In genomic region chr20:48777005-48777404, GRCh38 we compare ENCODE assay signal across 11 cellular contexts. TPM values are rescaled to one million over a fixed set of nuclear protein-coding genes. Genes with fewer than 3 reads are reported as not detected.
DNase-seq lines count a peak whose midpoint lies in the region; ATAC-seq and TF ChIP-seq lines count a peak whose summit lies in the region.
"Had no signal": no experiment of that assay in that cellular context is flagged by ENCODE, and none has a peak within 500 bp of the region (broad histone marks: within the 10 kb centered on the region; RNA-seq: fewer than 3 reads in every experiment).

No MANE protein-coding gene starts in this region.

- H3K9me2 ChIP-seq in hepatocyte (replicated peaks; ENCODE audit: insufficient read depth): no peaks in the 10 kb centered on the region

- H3K9me3 Mint-ChIP-seq in CD4-positive, alpha-beta T cell: no peaks in the 10 kb centered on the region
- peaks cover 41% of the 10 kb centered on the region for H3K9me3 Mint-ChIP-seq in neural progenitor cell

- no peaks in the 10 kb centered on the region for H4K20me1 ChIP-seq in neural progenitor cell (ENCODE audit: low read depth)
- no peaks in the 10 kb centered on the region for H4K20me1 ChIP-seq in hepatocyte (ENCODE audit: insufficient read depth, poor library complexity, severe bottlenecking)

- H3K36me3 ChIP-seq in neural progenitor cell (no peaks in the 10 kb centered on the region), hepatocyte (replicated peaks; ENCODE audit: insufficient read depth, low read depth) (no peaks in the 10 kb centered on the region)

- no peak for TF ChIP-seq CTCF in CD4-positive, alpha-beta T cell (IDR thresholded peaks at IDR 0.05)
- TF ChIP-seq CTCF in dorsolateral prefrontal cortex (IDR thresholded peaks at IDR 0.05 in 54 of 56, conservative IDR thresholded peaks at IDR 0.05 in 2 of 56; ENCODE audit: low read depth in 1 of 56, partially characterized antibody in 56 of 56): no peak
- TF ChIP-seq CTCF in neural progenitor cell (IDR thresholded peaks at IDR 0.05): no peak
- no peak for TF ChIP-seq CTCF in hepatocyte (IDR thresholded peaks at IDR 0.05; ENCODE audit: poor library complexity)

- no peaks in the 10 kb centered on the region for H3K27me3 Mint-ChIP-seq in CD4-positive, alpha-beta T cell
- peaks cover 2% of the 10 kb centered on the region for H3K27me3 Mint-ChIP-seq in neural progenitor cell (ENCODE audit: insufficient read depth, low read depth)

- H3K36me3 Mint-ChIP-seq in CD4-positive, alpha-beta T cell (ENCODE audit: low read depth): peaks cover 11% of the 10 kb centered on the region
- peaks cover 37% of the 10 kb centered on the region for H3K36me3 Mint-ChIP-seq in neural progenitor cell

- H3F3A ChIP-seq in neural progenitor cell (ENCODE audit: low read depth): no peaks in the 10 kb centered on the region

- H2AFZ ChIP-seq in neural progenitor cell (replicated peaks) (no peak overlapping the region), hepatocyte (no peak overlapping the region)

- H3K4me2 ChIP-seq in neural progenitor cell: no peak overlapping the region
- H3K4me2 ChIP-seq in hepatocyte: no peak overlapping the region

- no peak overlapping the region for H3K4me3 ChIP-seq in dorsolateral prefrontal cortex
- H3K4me3 ChIP-seq in neural progenitor cell: no peak overlapping the region
- H3K4me3 ChIP-seq in hepatocyte: no peak overlapping the region

- no peaks in the 10 kb centered on the region for H3K27me3 ChIP-seq in CD4-positive, alpha-beta T cell (ENCODE audit: control insufficient read depth, insufficient read depth, low read length)
- no peaks in the 10 kb centered on the region for H3K27me3 ChIP-seq in dorsolateral prefrontal cortex
- no peaks in the 10 kb centered on the region for H3K27me3 ChIP-seq in neural progenitor cell
- H3K27me3 ChIP-seq in hepatocyte: no peaks in the 10 kb centered on the region

- H3K4me1 ChIP-seq in neural progenitor cell (peaks cover 3% of the 10 kb centered on the region), hepatocyte (ENCODE audit: insufficient read depth) (no peaks in the 10 kb centered on the region)

- peaks cover 29% of the 10 kb centered on the region for H3K4me1 Mint-ChIP-seq in CD4-positive, alpha-beta T cell (ENCODE audit: low read depth)
- peaks cover 35% of the 10 kb centered on the region for H3K4me1 Mint-ChIP-seq in neural progenitor cell

- H3K27ac Mint-ChIP-seq in CD4-positive, alpha-beta T cell: peak overlapping the region; percentile 73
- H3K27ac Mint-ChIP-seq in neural progenitor cell: peak overlapping the region; percentile 93

- no peaks in the 10 kb centered on the region for H3K79me2 ChIP-seq in neural progenitor cell (ENCODE audit: low read depth)
- no peaks in the 10 kb centered on the region for H3K79me2 ChIP-seq in hepatocyte

- H3K9ac ChIP-seq in neural progenitor cell: no peak overlapping the region

- no peak for ATAC-seq in CD4-positive, alpha-beta T cell (ENCODE audit: poor library complexity)
- ATAC-seq in activated CD4-positive, CD25-positive, alpha-beta regulatory T cell treated with anti-CD3 and anti-CD28 coated beads, Interleukin-2, amount 50 U/mL, for 24 hours: no peak

- H3K4me3 Mint-ChIP-seq in CD4-positive, alpha-beta T cell: no peak overlapping the region
- no peak overlapping the region for H3K4me3 Mint-ChIP-seq in neural progenitor cell

- intact Hi-C loops in CD4-positive, alpha-beta T cell (cut with DNase I, micrococcal nuclease): no loop called here
- intact Hi-C loops in dorsolateral prefrontal cortex (cut with DNase I): no loop called here

- no peaks in the 10 kb centered on the region for H3K9me3 ChIP-seq in CD4-positive, alpha-beta T cell (ENCODE audit: control insufficient read depth, low read length)
- H3K9me3 ChIP-seq in neural progenitor cell (ENCODE audit: low read depth) (peaks cover 7% of the 10 kb centered on the region), hepatocyte (ENCODE audit: low read depth) (peaks cover 4% of the 10 kb centered on the region)

- CTCF ChIA-PET in CD4-positive, alpha-beta T cell (lab: Charles Lee): no interaction called here

- H3K27ac ChIP-seq in CD4-positive, alpha-beta T cell (ENCODE audit: low read depth, low read length): no peak overlapping the region
- H3K27ac ChIP-seq in dorsolateral prefrontal cortex (peak overlapping the region in 52 of 59 donors; percentile 8 to 83 (median 64)), neural progenitor cell (no peak overlapping the region), hepatocyte (no peak overlapping the region)

- 95% methylated on average over 8 of the region's 8 CpGs for WGBS in hepatocyte (ENCODE audit: low lambda C conversion rate, missing lambda C conversion rate)

- POLR2A ChIA-PET in CD4-positive, alpha-beta T cell (lab: Charles Lee): no interaction called here

- no peak for DNase-seq in CD4-positive, alpha-beta T cell
- DNase-seq in NOMO-1 (lab: John Stamatoyannopoulos, UW; ENCODE audit: unreplicated experiment in 2 of 2) (peak; percentile 16 to 40), dorsolateral prefrontal cortex (peak in 2 of 10 donors; percentile 49 to 52), neural progenitor cell (ENCODE audit: low spot score) (no peak), hepatocyte (ENCODE audit: low spot score) (no peak), NCI-H2227 (lab: John Stamatoyannopoulos, UW; ENCODE audit: unreplicated experiment) (no peak)
- DNase-seq in stimulated activated CD4-positive, alpha-beta T cell treated with anti-CD3 and anti-CD28 coated beads, Interleukin-1b, Interleukin-23, amount 100 ng/mL, for 48 hours: no peak
- DNase-seq: cortex of kidney, NCI-H1417 treated with DMSO at 0.1 percent for 48 hours, retina had no signal

RNA-seq across cellular contexts. Expression of gene PREX1, which starts 50.8 kb away (rescaled TPM):
- total RNA-seq in CD4-positive, alpha-beta T cell: 10 to 100 TPM; 73.9 to 74.5 TPM
- total RNA-seq in dorsolateral prefrontal cortex: 100 to 1,000 TPM in 76 of 120 experiments, 10 to 100 TPM in 44; 59.8 to 448 (median 117) TPM
- total RNA-seq in neural progenitor cell (ENCODE audit: low replicate concordance): 4.5 and 13.4 TPM in 2 replicates
- total RNA-seq in hepatocyte: 2.5 and 2.9 TPM in 2 replicates
- 1.8 and 2.6 TPM in 2 replicates for polyA plus RNA-seq in hepatocyte

Comparison
In these comparisons a context has a peak if more than half of its experiments do, and no peak if none do; other contexts are left out.
1. DNase-seq: peak in NOMO-1 (2 of 2); none in CD4-positive, alpha-beta T cell (0 of 10), neural progenitor cell (single experiment), hepatocyte (single experiment), NCI-H2227 (single experiment) and stimulated activated CD4-positive, alpha-beta T cell treated with anti-CD3 and anti-CD28 coated beads, Interleukin-1b, Interleukin-23, amount 100 ng/mL, for 48 hours (single experiment).
2. H3K27ac ChIP-seq: peak in dorsolateral prefrontal cortex (52 of 59); none in CD4-positive, alpha-beta T cell (single experiment), neural progenitor cell (single experiment) and hepatocyte (single experiment).